In the genomic region with DNA sequence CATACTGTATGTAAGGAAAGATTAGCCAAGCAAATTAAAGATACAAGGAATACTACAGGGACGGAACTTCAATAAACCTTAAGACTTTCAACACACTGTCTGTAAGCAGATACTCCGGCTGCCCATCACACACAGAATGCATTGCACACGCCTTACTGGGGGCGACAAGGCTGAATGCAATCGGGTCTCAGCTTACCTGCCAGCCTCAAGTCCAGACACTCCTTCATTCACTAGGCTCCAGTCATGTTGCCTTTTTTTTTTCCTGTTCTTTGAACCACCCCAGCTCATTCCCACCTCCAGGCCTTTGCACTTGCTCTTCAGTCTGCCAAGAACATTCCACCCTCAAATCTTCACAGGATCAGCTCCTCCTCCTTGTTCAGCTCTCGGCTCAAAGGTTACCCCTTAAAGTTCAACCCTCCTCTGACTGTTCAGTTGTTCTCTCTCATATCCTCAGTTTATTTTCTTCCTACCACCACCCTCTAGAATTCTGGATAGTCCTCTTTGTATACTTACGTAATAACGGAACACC, we compare ENCODE assay signal across 1 cellular context.
TF ChIP-seq lines count a peak whose summit lies in the region.

No MANE protein-coding gene starts in this region.

TF ChIP-seq in IMR-90, 13 proteins besides CTCF, POLR2A, EP300 and RAD21:
- TF ChIP-seq NFE2L2 (IDR thresholded peaks at IDR 0.05; ENCODE audit: low read depth, low read length) (no peak), CEBPB (IDR thresholded peaks at IDR 0.05; ENCODE audit: low read depth, low read length) (no peak), BHLHE40 (IDR thresholded peaks at IDR 0.05; ENCODE audit: low read depth, low read length) (no peak), MAFK (IDR thresholded peaks at IDR 0.05; ENCODE audit: low read depth, low read length) (no peak), RFX5 (IDR thresholded peaks at IDR 0.05; ENCODE audit: low read depth, low read length) (no peak), RCOR1 (IDR thresholded peaks at IDR 0.05; ENCODE audit: insufficient replicate concordance, low read length) (no peak), CHD1 (IDR thresholded peaks at IDR 0.05; ENCODE audit: low read depth, low read length) (no peak), FOS (IDR thresholded peaks at IDR 0.05; ENCODE audit: low read depth, low read length) (no peak), MAZ (IDR thresholded peaks at IDR 0.05; ENCODE audit: borderline replicate concordance, low read depth, low read length) (no peak), SMC3 (IDR thresholded peaks at IDR 0.05; ENCODE audit: low read depth, low read length) (no peak)
